Comparison of ENCODE assay signal across 17 cellular contexts in the genomic region with DNA sequence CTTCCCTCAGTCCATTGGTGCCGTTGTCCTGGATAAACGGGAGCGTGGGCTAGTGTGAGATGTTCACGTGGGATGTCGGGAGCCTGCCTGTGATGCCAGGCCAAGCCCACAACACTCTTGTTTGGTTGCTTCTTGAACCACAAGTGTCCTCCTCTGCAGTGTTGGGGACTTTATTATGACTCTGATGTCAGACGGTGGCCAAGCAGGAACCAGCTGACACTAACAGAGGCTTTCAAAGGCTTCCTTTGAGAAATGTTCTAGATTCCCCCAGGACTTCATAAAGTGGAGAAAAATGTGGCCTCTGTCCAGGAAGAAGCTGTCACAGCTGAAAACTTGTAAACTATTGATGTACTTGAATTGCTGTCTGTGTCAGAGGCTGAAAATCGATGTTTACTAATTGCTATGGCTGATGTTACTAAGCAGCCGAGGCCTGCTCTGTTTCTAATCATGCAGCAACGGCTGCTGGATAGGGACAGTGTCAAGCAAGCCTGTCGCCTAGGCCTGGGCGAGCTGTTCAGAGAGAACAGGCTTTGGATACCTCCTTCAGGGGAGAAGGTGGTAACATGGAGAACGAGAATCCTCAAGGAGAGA.
DNase-seq lines count a peak whose midpoint lies in the region; ATAC-seq and TF ChIP-seq lines count a peak whose summit lies in the region.
"Had no signal": no experiment of that assay in that cellular context is flagged by ENCODE, and none has a peak within 500 bp of the region (broad histone marks: within the 10 kb centered on the region; RNA-seq: fewer than 3 reads in every experiment).

No MANE protein-coding gene starts in this region.

- intact Hi-C loops in Right ventricle myocardium superior (cut with DNase I) (no loop called here), vagina (cut with DNase I) (no loop called here)

- H3K36me3 ChIP-seq in mucosa of rectum (ENCODE audit: control insufficient read depth in 2 of 2, insufficient read depth in 2 of 2, low read length in 2 of 2) (peaks cover 29 to 33% of the 10 kb centered on the region in 2 donors), SJCRH30 (no peaks in the 10 kb centered on the region), vagina (no peaks in the 10 kb centered on the region)
- H3K36me3 ChIP-seq: colonic mucosa had no signal

- no peaks in the 10 kb centered on the region for H3K27me3 Mint-ChIP-seq in stimulated activated naive CD8-positive, alpha-beta T cell treated with anti-CD3 and anti-CD28 coated beads, Interleukin-15, Interleukin-2, amounts not matched to agents 100 ng/mL and 50 ng/mL, for 24 hours
- H3K27me3 Mint-ChIP-seq in type B pancreatic cell: no peaks in the 10 kb centered on the region
- no peaks in the 10 kb centered on the region for H3K27me3 Mint-ChIP-seq in activated CD4-positive, alpha-beta memory T cell treated with anti-CD3 and anti-CD28 coated beads, Interleukin-2, amount 10 ng/mL, durations not matched to agents 7 days and 5 days
- H3K27me3 Mint-ChIP-seq: activated CD8-positive, alpha-beta memory T cell treated with anti-CD3 and anti-CD28 coated beads, Interleukin-2, amount 10 ng/mL, durations not matched to agents 7 days and 5 days; activated naive CD8-positive, alpha-beta T cell had no signal

- TF ChIP-seq CTCF in type B pancreatic cell (conservative IDR thresholded peaks at IDR 0.05) (no peak), vagina (IDR thresholded peaks at IDR 0.05) (no peak)

- POLR2A ChIA-PET in activated CD4-positive, alpha-beta memory T cell treated with anti-CD3 and anti-CD28 coated beads, Interleukin-2, amount 10 ng/mL, durations not matched to agents 7 days and 5 days (lab: Charles Lee): no interaction called here

- H3K4me3 Mint-ChIP-seq in stimulated activated naive CD8-positive, alpha-beta T cell treated with anti-CD3 and anti-CD28 coated beads, Interleukin-15, Interleukin-2, amounts not matched to agents 100 ng/mL and 50 ng/mL, for 24 hours: no peak overlapping the region
- peak overlapping the region; percentile 32 for H3K4me3 Mint-ChIP-seq in type B pancreatic cell
- no peak overlapping the region for H3K4me3 Mint-ChIP-seq in activated CD4-positive, alpha-beta memory T cell treated with anti-CD3 and anti-CD28 coated beads, Interleukin-2, amount 10 ng/mL, durations not matched to agents 7 days and 5 days
- H3K4me3 Mint-ChIP-seq: activated CD8-positive, alpha-beta memory T cell treated with anti-CD3 and anti-CD28 coated beads, Interleukin-2, amount 10 ng/mL, durations not matched to agents 7 days and 5 days; activated naive CD8-positive, alpha-beta T cell; natural killer cell had no signal

- H3K4me3 ChIP-seq in mucosa of rectum (ENCODE audit: low read length in 2 of 2) (no peak overlapping the region), SJCRH30 (no peak overlapping the region), vagina (no peak overlapping the region)
- H3K4me3 ChIP-seq: colonic mucosa, esophagus muscularis mucosa had no signal

- TF ChIP-seq POLR2A in vagina (IDR thresholded peaks at IDR 0.05): no peak

- CTCF ChIA-PET in activated CD4-positive, alpha-beta memory T cell treated with anti-CD3 and anti-CD28 coated beads, Interleukin-2, amount 10 ng/mL, durations not matched to agents 7 days and 5 days (lab: Charles Lee): no interaction called here

- no peak overlapping the region for H3K9ac ChIP-seq in mucosa of rectum (ENCODE audit: low read depth in 1 of 2, low read length in 2 of 2)

- H3K27ac ChIP-seq in mucosa of rectum (ENCODE audit: low read depth in 2 of 2, low read length in 2 of 2) (peak overlapping the region; percentile 10 to 25), SJCRH30 (no peak overlapping the region), vagina (no peak overlapping the region)
- H3K27ac ChIP-seq: colonic mucosa had no signal

- no peak for ATAC-seq in stimulated activated naive CD8-positive, alpha-beta T cell treated with anti-CD3 and anti-CD28 coated beads, Interleukin-15, Interleukin-2, amounts not matched to agents 100 U/mL and 50 U/mL, for 24 hours
- peak; percentile 95 for ATAC-seq in Right ventricle myocardium superior (ENCODE audit: poor library complexity)
- ATAC-seq: activated CD8-positive, alpha-beta memory T cell treated with anti-CD3 and anti-CD28 coated beads, Interleukin-2, amount 10 ng/mL, durations not matched to agents 7 days and 5 days; natural killer cell had no signal

- H3K36me3 Mint-ChIP-seq in stimulated activated naive CD8-positive, alpha-beta T cell treated with anti-CD3 and anti-CD28 coated beads, Interleukin-15, Interleukin-2, amounts not matched to agents 100 ng/mL and 50 ng/mL, for 24 hours (ENCODE audit: low read depth): peaks cover 59% of the 10 kb centered on the region
- H3K36me3 Mint-ChIP-seq in type B pancreatic cell: peaks cover 21% of the 10 kb centered on the region
- peaks cover 29% of the 10 kb centered on the region for H3K36me3 Mint-ChIP-seq in activated CD4-positive, alpha-beta memory T cell treated with anti-CD3 and anti-CD28 coated beads, Interleukin-2, amount 10 ng/mL, durations not matched to agents 7 days and 5 days (ENCODE audit: low read depth)
- H3K36me3 Mint-ChIP-seq: natural killer cell had no signal

- no peaks in the 10 kb centered on the region for H3K27me3 ChIP-seq in mucosa of rectum (ENCODE audit: control insufficient read depth in 2 of 2, insufficient read depth in 2 of 2, low read length in 2 of 2)
- no peaks in the 10 kb centered on the region for H3K27me3 ChIP-seq in SJCRH30
- H3K27me3 ChIP-seq in vagina: no peaks in the 10 kb centered on the region
- H3K27me3 ChIP-seq: colonic mucosa, esophagus muscularis mucosa had no signal

- peak overlapping the region; percentile 24 for H3K27ac Mint-ChIP-seq in stimulated activated naive CD8-positive, alpha-beta T cell treated with anti-CD3 and anti-CD28 coated beads, Interleukin-15, Interleukin-2, amounts not matched to agents 100 ng/mL and 50 ng/mL, for 24 hours
- H3K27ac Mint-ChIP-seq in type B pancreatic cell: peak overlapping the region; percentile 30
- H3K27ac Mint-ChIP-seq in activated CD4-positive, alpha-beta memory T cell treated with anti-CD3 and anti-CD28 coated beads, Interleukin-2, amount 10 ng/mL, durations not matched to agents 7 days and 5 days: no peak overlapping the region
- H3K27ac Mint-ChIP-seq: activated CD8-positive, alpha-beta memory T cell treated with anti-CD3 and anti-CD28 coated beads, Interleukin-2, amount 10 ng/mL, durations not matched to agents 7 days and 5 days; activated naive CD8-positive, alpha-beta T cell had no signal

- H3K9me3 ChIP-seq in mucosa of rectum (ENCODE audit: control insufficient read depth in 2 of 2, low read length in 2 of 2) (no peaks in the 10 kb centered on the region), SJCRH30 (replicated peaks) (no peaks in the 10 kb centered on the region), vagina (no peaks in the 10 kb centered on the region)
- H3K9me3 ChIP-seq: colonic mucosa, esophagus muscularis mucosa had no signal

- H3K4me1 ChIP-seq in mucosa of rectum (ENCODE audit: control insufficient read depth in 2 of 2, insufficient read depth in 2 of 2, low read length in 2 of 2) (no peaks in the 10 kb centered on the region), SJCRH30 (no peaks in the 10 kb centered on the region), vagina (peaks cover 9% of the 10 kb centered on the region)
- H3K4me1 ChIP-seq: colonic mucosa had no signal

- DNase-seq in stimulated activated naive CD8-positive, alpha-beta T cell treated with anti-CD3 and anti-CD28 coated beads, Interleukin-15, Interleukin-2, amounts not matched to agents 100 U/mL and 50 U/mL, for 24 hours: no peak
- no peak for DNase-seq in Right ventricle myocardium superior
- DNase-seq in type B pancreatic cell (ENCODE audit: extremely low spot score, unreplicated experiment): no peak
- no peak for DNase-seq in activated CD4-positive, alpha-beta memory T cell treated with anti-CD3 and anti-CD28 coated beads, Interleukin-2, amount 10 ng/mL, durations not matched to agents 7 days and 5 days
- DNase-seq in SJCRH30: no peak
- DNase-seq in vagina (ENCODE audit: extremely low spot score in 2 of 2): no peak
- DNase-seq: activated CD8-positive, alpha-beta memory T cell treated with anti-CD3 and anti-CD28 coated beads, Interleukin-2, amount 10 ng/mL, durations not matched to agents 7 days and 5 days; colonic mucosa; DMS153; NCI-H187 treated with DMSO at 0.1 percent for 48 hours; NCI-H774; trophoblast cell had no signal

- H3K9me3 Mint-ChIP-seq in stimulated activated naive CD8-positive, alpha-beta T cell treated with anti-CD3 and anti-CD28 coated beads, Interleukin-15, Interleukin-2, amounts not matched to agents 100 ng/mL and 50 ng/mL, for 24 hours: no peaks in the 10 kb centered on the region
- no peaks in the 10 kb centered on the region for H3K9me3 Mint-ChIP-seq in type B pancreatic cell
- no peaks in the 10 kb centered on the region for H3K9me3 Mint-ChIP-seq in activated CD4-positive, alpha-beta memory T cell treated with anti-CD3 and anti-CD28 coated beads, Interleukin-2, amount 10 ng/mL, durations not matched to agents 7 days and 5 days
- H3K9me3 Mint-ChIP-seq: natural killer cell had no signal

- H3K4me1 Mint-ChIP-seq in stimulated activated naive CD8-positive, alpha-beta T cell treated with anti-CD3 and anti-CD28 coated beads, Interleukin-15, Interleukin-2, amounts not matched to agents 100 ng/mL and 50 ng/mL, for 24 hours (ENCODE audit: low read depth): peaks cover 14% of the 10 kb centered on the region
- no peaks in the 10 kb centered on the region for H3K4me1 Mint-ChIP-seq in type B pancreatic cell (ENCODE audit: unreplicated experiment)
- H3K4me1 Mint-ChIP-seq in activated CD4-positive, alpha-beta memory T cell treated with anti-CD3 and anti-CD28 coated beads, Interleukin-2, amount 10 ng/mL, durations not matched to agents 7 days and 5 days: peaks cover 2% of the 10 kb centered on the region
- H3K4me1 Mint-ChIP-seq: activated CD8-positive, alpha-beta memory T cell treated with anti-CD3 and anti-CD28 coated beads, Interleukin-2, amount 10 ng/mL, durations not matched to agents 7 days and 5 days had no signal

Comparison
In these comparisons a context has a peak if more than half of its experiments do, and no peak if none do; other contexts are left out.
1. H3K27ac ChIP-seq: peak in mucosa of rectum (2 of 2); none in SJCRH30 (single experiment) and vagina (single experiment).